In the genomic region with DNA sequence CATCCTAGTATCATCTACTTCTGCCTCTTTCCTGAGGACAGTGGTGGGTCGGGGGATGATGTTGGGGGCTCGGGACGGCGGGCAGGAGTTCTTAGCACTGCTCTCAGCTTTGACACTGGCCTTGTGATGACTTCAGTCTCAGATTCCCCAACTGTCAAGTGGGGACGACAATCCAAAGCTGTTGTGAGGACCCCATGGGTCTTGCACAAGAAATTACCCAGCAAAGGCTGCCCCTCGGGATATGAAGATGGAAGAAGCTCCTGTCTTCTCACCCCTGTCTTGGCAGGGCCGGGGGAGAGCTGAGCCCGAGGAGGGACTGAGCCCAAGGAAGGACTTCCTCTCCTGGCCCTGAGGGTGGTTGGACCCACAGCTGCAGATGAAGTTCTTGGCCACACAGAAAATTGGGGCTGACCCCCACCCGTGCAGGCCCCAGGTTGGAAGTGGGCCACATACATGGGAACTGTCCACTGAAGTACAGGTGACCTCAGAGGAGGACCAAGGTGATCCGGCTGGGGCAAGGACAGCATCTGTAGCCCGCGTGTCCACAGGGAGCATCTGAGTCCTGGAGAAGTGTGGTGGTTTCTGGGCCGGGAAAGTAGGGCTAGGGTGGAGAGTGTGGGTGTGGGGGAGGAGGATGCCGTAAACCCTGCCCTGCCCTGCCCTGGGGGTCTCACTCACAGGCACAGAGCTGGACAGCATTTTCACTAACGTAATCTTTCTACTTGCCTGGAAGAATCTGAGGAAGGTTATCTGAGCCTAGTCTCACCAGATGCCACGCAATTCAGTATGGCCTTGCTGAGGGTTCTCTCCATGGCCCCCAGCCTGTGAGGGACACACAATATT, we compare ENCODE assay signal across 20 cellular contexts. TPM values are rescaled to one million over a fixed set of nuclear protein-coding genes. Genes with fewer than 3 reads are reported as not detected.
DNase-seq lines count a peak whose midpoint lies in the region; ATAC-seq and TF ChIP-seq lines count a peak whose summit lies in the region.
"Had no signal": no experiment of that assay in that cellular context is flagged by ENCODE, and none has a peak within 500 bp of the region (broad histone marks: within the 10 kb centered on the region; RNA-seq: fewer than 3 reads in every experiment).

No MANE protein-coding gene starts in this region.

- WGBS in transverse colon (ENCODE audit: low coverage in 1 of 2), 2 donors, result 80% methylated on average over 16 of the region's 16 CpGs; no CpG with 5 or more reads in 1 of the 2 donors

- H3K4me2 ChIP-seq in neural progenitor cell, result no peak overlapping the region

- H4K20me1 ChIP-seq in neural progenitor cell (ENCODE audit: low read depth), result no peaks in the 10 kb centered on the region

- DNase-seq in activated CD8-positive, alpha-beta memory T cell treated with anti-CD3 and anti-CD28 coated beads, Interleukin-2, amount 50 U/mL, for 48 hours, result peak; percentile 26
- no peak for DNase-seq in activated CD8-positive, alpha-beta memory T cell treated with anti-CD3 and anti-CD28 coated beads, Interleukin-2, amount 50 U/mL, for 4 hours
- DNase-seq in amniotic epithelial cell (ENCODE audit: low read depth) (peak; percentile 38), neural progenitor cell (ENCODE audit: low spot score) (no peak), transverse colon (peak; percentile 3), GM13977 (ENCODE audit: low spot score) (no peak)
- no peak for DNase-seq in effector CD4-positive, alpha-beta T cell
- DNase-seq: activated CD4-positive, alpha-beta T cell treated with anti-CD3 and anti-CD28 coated beads, Interleukin-2, amount 50 U/mL, for 1 hour; activated gamma-delta T cell treated with Interleukin-2 at 50 U/mL for 16 hours; colonic mucosa; stimulated activated CD4-positive, alpha-beta T cell treated with anti-CD3 and anti-CD28 coated beads, Interleukin-2, amount 100 ng/mL, for 24 hours had no signal

- TF ChIP-seq EP300 in transverse colon (IDR thresholded peaks at IDR 0.05; ENCODE audit: low read depth), result no peak

- H3K9me3 Mint-ChIP-seq in neural progenitor cell, result peaks cover 2% of the 10 kb centered on the region
- H3K9me3 Mint-ChIP-seq: natural killer cell treated with Interleukin-12 subunit alpha and Interleukin-12 subunit beta and Interleukin-15 and Interleukin-18, amount 100 ng/mL, for 72 hours; stimulated activated effector memory CD8-positive, alpha-beta T cell treated with anti-CD3 and anti-CD28 coated beads, Interleukin-12 subunit alpha, Interleukin-12 subunit beta, amount 100 ng/mL, for 72 hours had no signal

- H3K36me3 ChIP-seq in neural progenitor cell (no peaks in the 10 kb centered on the region), transverse colon (no peaks in the 10 kb centered on the region)
- H3K36me3 ChIP-seq: breast epithelium, colonic mucosa, SJSA1, thoracic aorta had no signal

- H3K4me3 ChIP-seq in neural progenitor cell, result no peak overlapping the region
- no peak overlapping the region for H3K4me3 ChIP-seq in transverse colon
- H3K4me3 ChIP-seq: breast epithelium, colonic mucosa, SJSA1, thoracic aorta had no signal

- peak overlapping the region; percentile 74 for H3K27ac Mint-ChIP-seq in neural progenitor cell
- H3K27ac Mint-ChIP-seq: B cell; natural killer cell treated with Interleukin-12 subunit alpha and Interleukin-12 subunit beta and Interleukin-15 and Interleukin-18, amount 100 ng/mL, for 72 hours; stimulated activated effector memory CD8-positive, alpha-beta T cell treated with anti-CD3 and anti-CD28 coated beads, Interleukin-12 subunit alpha, Interleukin-12 subunit beta, amount 100 ng/mL, for 72 hours had no signal

- ATAC-seq in HG02885 (IDR thresholded peaks at IDR 0.05; ENCODE audit: poor library complexity, unreplicated experiment), result no peak
- ATAC-seq: natural killer cell treated with Interleukin-12 subunit alpha and Interleukin-12 subunit beta and Interleukin-15 and Interleukin-18, amount 100 ng/mL, for 72 hours; stimulated activated effector memory CD8-positive, alpha-beta T cell treated with anti-CD3 and anti-CD28 coated beads, Interleukin-12 subunit alpha, Interleukin-12 subunit beta, amount 100 ng/mL, for 72 hours had no signal

- H2AFZ ChIP-seq in neural progenitor cell (replicated peaks), result no peak overlapping the region
- H2AFZ ChIP-seq: parathyroid adenoma had no signal

- H3K27me3 Mint-ChIP-seq in neural progenitor cell (ENCODE audit: insufficient read depth, low read depth), result peaks cover 4% of the 10 kb centered on the region

- no peak overlapping the region for H3K9ac ChIP-seq in neural progenitor cell
- H3K9ac ChIP-seq: parathyroid adenoma had no signal

- no peaks in the 10 kb centered on the region for H3K79me2 ChIP-seq in neural progenitor cell (ENCODE audit: low read depth)
- H3K79me2 ChIP-seq: parathyroid adenoma had no signal

- H3K4me1 Mint-ChIP-seq in neural progenitor cell, result peaks cover 5% of the 10 kb centered on the region
- H3K4me1 Mint-ChIP-seq: B cell; stimulated activated effector memory CD8-positive, alpha-beta T cell treated with anti-CD3 and anti-CD28 coated beads, Interleukin-12 subunit alpha, Interleukin-12 subunit beta, amount 100 ng/mL, for 72 hours had no signal

- H3K27me3 ChIP-seq in neural progenitor cell (no peaks in the 10 kb centered on the region), transverse colon (peaks cover 6% of the 10 kb centered on the region)
- H3K27me3 ChIP-seq: breast epithelium, colonic mucosa, SJSA1 had no signal

- TF ChIP-seq POLR2A in transverse colon (IDR thresholded peaks at IDR 0.05), result no peak

- in situ Hi-C loops in transverse colon (cut with MboI; ENCODE audit: low pct_ligation_motif_present in 1 of 4, low pct_unique_long_range_greater_than_20kb in 1 of 4, low sequenced_read_pairs in 3 of 4) (no loop called here), GM13977 (cut with MboI; ENCODE audit: low pct_unique_long_range_greater_than_20kb, low sequenced_read_pairs, unreplicated experiment) (no loop called here)

- no peak overlapping the region for H3K27ac ChIP-seq in neural progenitor cell
- no peak overlapping the region for H3K27ac ChIP-seq in transverse colon
- H3K27ac ChIP-seq: colonic mucosa, parathyroid adenoma, thoracic aorta had no signal

- intact Hi-C loops in transverse colon (cut with DNase I; ENCODE audit: low total_unique reads), result no loop called here

- peaks cover 2% of the 10 kb centered on the region for H3F3A ChIP-seq in neural progenitor cell (ENCODE audit: low read depth)

- H3K36me3 Mint-ChIP-seq in neural progenitor cell, result no peaks in the 10 kb centered on the region
- H3K36me3 Mint-ChIP-seq: natural killer cell treated with Interleukin-12 subunit alpha and Interleukin-12 subunit beta and Interleukin-15 and Interleukin-18, amount 100 ng/mL, for 72 hours; stimulated activated effector memory CD8-positive, alpha-beta T cell treated with anti-CD3 and anti-CD28 coated beads, Interleukin-12 subunit alpha, Interleukin-12 subunit beta, amount 100 ng/mL, for 72 hours had no signal

- TF ChIP-seq CTCF in neural progenitor cell (IDR thresholded peaks at IDR 0.05) (no peak), transverse colon (IDR thresholded peaks at IDR 0.05) (no peak), GM13977 (IDR thresholded peaks at IDR 0.05; ENCODE audit: extremely low read depth, insufficient read depth, missing control alignments) (no peak)

- H3K4me3 Mint-ChIP-seq in neural progenitor cell, result peak overlapping the region; percentile 3
- H3K4me3 Mint-ChIP-seq: B cell; natural killer cell treated with Interleukin-12 subunit alpha and Interleukin-12 subunit beta and Interleukin-15 and Interleukin-18, amount 100 ng/mL, for 72 hours; stimulated activated effector memory CD8-positive, alpha-beta T cell treated with anti-CD3 and anti-CD28 coated beads, Interleukin-12 subunit alpha, Interleukin-12 subunit beta, amount 100 ng/mL, for 72 hours had no signal

- H3K4me1 ChIP-seq in neural progenitor cell (no peaks in the 10 kb centered on the region), transverse colon (no peaks in the 10 kb centered on the region)
- H3K4me1 ChIP-seq: breast epithelium, colonic mucosa, parathyroid adenoma had no signal

- H3K9me3 ChIP-seq in neural progenitor cell (ENCODE audit: low read depth), result no peaks in the 10 kb centered on the region
- H3K9me3 ChIP-seq in transverse colon, result no peaks in the 10 kb centered on the region
- H3K9me3 ChIP-seq: breast epithelium, colonic mucosa, SJSA1, thoracic aorta had no signal

RNA-seq across cellular contexts. Expression of a gene that starts 50.8 kb away (rescaled TPM):
- total RNA-seq in neural progenitor cell (ENCODE audit: low replicate concordance), result not detected in 2 replicates
- total RNA-seq in transverse colon, result 1 to 10 TPM in 1 of 4 donors, under 1 TPM in 2, not detected in 1; 0.20 to 1.1 (median 0.41) TPM
- total RNA-seq: B cell; natural killer cell treated with Interleukin-12 subunit alpha and Interleukin-12 subunit beta and Interleukin-15 and Interleukin-18, amount 100 ng/mL, for 72 hours; T-helper 1 cell treated with Interleukin-12 subunit alpha and Interleukin-12 subunit beta and Interleukin-4 antibody, amounts not matched to agents 30 ng/mL and 1 ng/mL, for 36 hours had no signal

Comparison
In these comparisons a context has a peak if more than half of its experiments do, and no peak if none do; other contexts are left out.
1. DNase-seq: peak in activated CD8-positive, alpha-beta memory T cell treated with anti-CD3 and anti-CD28 coated beads, Interleukin-2, amount 50 U/mL, for 48 hours (single experiment), amniotic epithelial cell (single experiment) and transverse colon (single experiment); none in activated CD8-positive, alpha-beta memory T cell treated with anti-CD3 and anti-CD28 coated beads, Interleukin-2, amount 50 U/mL, for 4 hours (single experiment), neural progenitor cell (single experiment), GM13977 (single experiment) and effector CD4-positive, alpha-beta T cell (single experiment).